8 cellular contexts compared by ENCODE assay signal in genomic region chr11:60830478-60831142, GRCh38.
DNase-seq lines count a peak whose midpoint lies in the region; ATAC-seq lines count a peak whose summit lies in the region.

No MANE protein-coding gene starts in this region.

- H3K9me3 ChIP-seq in iPS-15b (ENCODE audit: control insufficient read depth, insufficient read depth, low read length): no peaks in the 10 kb centered on the region

- H3K9ac ChIP-seq in iPS-15b (ENCODE audit: low read depth, low read length): peak overlapping the region; percentile 9

- no peak overlapping the region for H3K4me3 ChIP-seq in iPS-15b (ENCODE audit: low read depth, low read length)

- DNase-seq in NCI-H1694 treated with DMSO at 0.1 percent for 48 hours (lab: John Stamatoyannopoulos, UW) (peak; percentile 93), NCI-H748 treated with DMSO at 0.1 percent for 48 hours (lab: John Stamatoyannopoulos, UW) (no peak)
- DNase-seq in stimulated activated naive CD4-positive, alpha-beta T cell treated with Interleukin-2 at 50 U/mL for 16 hours (lab: John Stamatoyannopoulos, UW): no peak

- ATAC-seq in GM18502 (IDR thresholded peaks at IDR 0.05; ENCODE audit: poor library complexity, unreplicated experiment) (peak; percentile 62), GM21576 (IDR thresholded peaks at IDR 0.05; ENCODE audit: unreplicated experiment) (peak; percentile 7), HG03025 (IDR thresholded peaks at IDR 0.05; ENCODE audit: low FRiP score, unreplicated experiment) (no peak), GM18519 (IDR thresholded peaks at IDR 0.05; ENCODE audit: low FRiP score, unreplicated experiment) (no peak)

- no peaks in the 10 kb centered on the region for H3K27me3 ChIP-seq in iPS-15b (ENCODE audit: control insufficient read depth, insufficient read depth, low read length)

- H3K4me1 ChIP-seq in iPS-15b (ENCODE audit: control insufficient read depth, insufficient read depth, low read length): no peaks in the 10 kb centered on the region

- H3K36me3 ChIP-seq in iPS-15b (ENCODE audit: control insufficient read depth, insufficient read depth, low read length): no peaks in the 10 kb centered on the region

Comparison
In these comparisons a context has a peak if more than half of its experiments do, and no peak if none do; other contexts are left out.
1. ATAC-seq: peak in GM18502 (single experiment) and GM21576 (single experiment); none in HG03025 (single experiment) and GM18519 (single experiment).